20 cellular contexts compared by ENCODE assay signal in genomic region chr5:82692826-82693225, GRCh38.
DNase-seq lines count a peak whose midpoint lies in the region; ATAC-seq and TF ChIP-seq lines count a peak whose summit lies in the region.
"Had no signal": no experiment of that assay in that cellular context is flagged by ENCODE, and none has a peak within 500 bp of the region (broad histone marks: within the 10 kb centered on the region; RNA-seq: fewer than 3 reads in every experiment).

No MANE protein-coding gene starts in this region.

- TF ChIP-seq POLR2A in Peyer's patch (IDR thresholded peaks at IDR 0.05): no peak

- no peak overlapping the region for H4K8ac ChIP-seq in trophoblast cell (ENCODE audit: low read depth, low read length)

- no peaks in the 10 kb centered on the region for H3K79me2 ChIP-seq in trophoblast cell (ENCODE audit: control insufficient read depth, insufficient read depth, low read length, poor library complexity)

- WGBS in trophoblast cell (ENCODE audit: extremely low coverage, insufficient coverage, insufficient read length): no CpG with 5 or more reads among the region's 2 CpGs

- H3K4ac ChIP-seq in trophoblast cell (ENCODE audit: low read depth, low read length): no peak overlapping the region

- no peak overlapping the region for H4K12ac ChIP-seq in trophoblast cell (ENCODE audit: low read depth, low read length)

- H4K91ac ChIP-seq in trophoblast cell (ENCODE audit: low read depth, low read length): no peak overlapping the region

- no peaks in the 10 kb centered on the region for H3K36me3 ChIP-seq in adipocyte (ENCODE audit: control insufficient read depth, insufficient read depth, low read length, severe bottlenecking)
- H3K36me3 ChIP-seq in trophoblast cell (ENCODE audit: control insufficient read depth in 1 of 2, insufficient read depth in 2 of 2, low read length in 2 of 2): no peaks in the 10 kb centered on the region
- H3K36me3 ChIP-seq in Peyer's patch: no peaks in the 10 kb centered on the region
- H3K36me3 ChIP-seq: BLaER1 treated with 17β-estradiol and CSF1 and Interleukin-3, amounts not matched to agents 10 nM and 100 nM had no signal

- H3K27me3 ChIP-seq in adipocyte (replicated peaks; ENCODE audit: control insufficient read depth, insufficient read depth, low read length) (no peaks in the 10 kb centered on the region), trophoblast cell (ENCODE audit: insufficient read depth, low read length) (no peaks in the 10 kb centered on the region), Peyer's patch (no peaks in the 10 kb centered on the region)
- H3K27me3 ChIP-seq: BLaER1 treated with 17β-estradiol and CSF1 and Interleukin-3, amounts not matched to agents 10 nM and 100 nM had no signal

- H3K27ac Mint-ChIP-seq in nephron: peak overlapping the region in 2 of 3 experiments; percentile 14 to 71
- H3K27ac Mint-ChIP-seq: B cell; CD4-positive, alpha-beta T cell; CD8-positive, alpha-beta T cell had no signal

- no peak overlapping the region for H3K18ac ChIP-seq in trophoblast cell (ENCODE audit: low read length)

- no peak overlapping the region for H3K14ac ChIP-seq in trophoblast cell (ENCODE audit: low read length)

- no peak overlapping the region for H2BK12ac ChIP-seq in trophoblast cell (ENCODE audit: low read length)

- H3K4me1 ChIP-seq in adipocyte (ENCODE audit: control insufficient read depth, insufficient read depth, low read length) (no peaks in the 10 kb centered on the region), trophoblast cell (ENCODE audit: control insufficient read depth in 1 of 2, insufficient read depth in 2 of 2, low read length in 2 of 2) (no peaks in the 10 kb centered on the region), Peyer's patch (no peaks in the 10 kb centered on the region)
- H3K4me1 ChIP-seq: Caco-2 had no signal

- peaks cover 31% of the 10 kb centered on the region for H3K4me1 Mint-ChIP-seq in nephron
- H3K4me1 Mint-ChIP-seq: B cell had no signal

- H3K23ac ChIP-seq in trophoblast cell (ENCODE audit: low read length): no peak overlapping the region

- no peaks in the 10 kb centered on the region for H3K9me3 Mint-ChIP-seq in nephron
- H3K9me3 Mint-ChIP-seq: CD4-positive, alpha-beta T cell; CD8-positive, alpha-beta T cell had no signal

- H3K4me2 ChIP-seq in trophoblast cell (ENCODE audit: low read length): no peak overlapping the region
- H3K4me2 ChIP-seq: BLaER1 treated with 17β-estradiol and CSF1 and Interleukin-3, amounts not matched to agents 10 nM and 100 nM had no signal

- no peak overlapping the region for H3K9ac ChIP-seq in adipocyte (ENCODE audit: low read length)
- H3K9ac ChIP-seq in trophoblast cell (ENCODE audit: low read length): no peak overlapping the region
- H3K9ac ChIP-seq: BLaER1 treated with 17β-estradiol and CSF1 and Interleukin-3, amounts not matched to agents 10 nM and 100 nM had no signal

- no peak overlapping the region for H3K4me3 Mint-ChIP-seq in nephron
- H3K4me3 Mint-ChIP-seq: B cell; CD4-positive, alpha-beta T cell; CD8-positive, alpha-beta T cell had no signal

- ATAC-seq in HG02798 (IDR thresholded peaks at IDR 0.05; ENCODE audit: poor library complexity, unreplicated experiment): no peak
- ATAC-seq in GM21528 (IDR thresholded peaks at IDR 0.05; ENCODE audit: low FRiP score, unreplicated experiment): no peak
- ATAC-seq: CD8-positive, alpha-beta T cell had no signal

- DNase-seq in AG09319 (ENCODE audit: extremely low read depth, low read depth) (peak; percentile 32), adipocyte (ENCODE audit: low read depth) (peak; percentile 50), fibroblast of gingiva (ENCODE audit: low read depth) (peak; percentile 70), trophoblast cell (no peak), Peyer's patch (no peak)
- DNase-seq: 8988T; ACHN; AML-193; Caco-2; Calu3; CD4-positive, alpha-beta T cell; CD8-positive, alpha-beta T cell; DMS79 treated with DMSO at 0.1 percent for 48 hours; GF-D8 had no signal

- no peak overlapping the region for H2BK120ac ChIP-seq in trophoblast cell (ENCODE audit: insufficient read depth, low read length, poor library complexity)

- H3K9me3 ChIP-seq in adipocyte (ENCODE audit: control insufficient read depth, low read length) (no peaks in the 10 kb centered on the region), trophoblast cell (ENCODE audit: insufficient read depth, low read depth, low read length) (no peaks in the 10 kb centered on the region), Peyer's patch (no peaks in the 10 kb centered on the region)
- H3K9me3 ChIP-seq: BLaER1 treated with 17β-estradiol and CSF1 and Interleukin-3, amounts not matched to agents 10 nM and 100 nM; Caco-2 had no signal

- H3K27ac ChIP-seq in trophoblast cell (ENCODE audit: low read depth, low read length) (no peak overlapping the region), Peyer's patch (no peak overlapping the region)
- H3K27ac ChIP-seq: BLaER1 treated with 17β-estradiol and CSF1 and Interleukin-3, amounts not matched to agents 10 nM and 100 nM; C4-2B had no signal

- H2AK5ac ChIP-seq in trophoblast cell (ENCODE audit: low read length): no peak overlapping the region

- H3K4me3 ChIP-seq in adipocyte (ENCODE audit: low read length) (no peak overlapping the region), trophoblast cell (ENCODE audit: low read depth, low read length) (no peak overlapping the region), Peyer's patch (no peak overlapping the region)
- H3K4me3 ChIP-seq: BLaER1 treated with 17β-estradiol and CSF1 and Interleukin-3, amounts not matched to agents 10 nM and 100 nM had no signal

- H3K36me3 Mint-ChIP-seq in nephron (ENCODE audit: low read depth): no peaks in the 10 kb centered on the region
- H3K36me3 Mint-ChIP-seq: CD8-positive, alpha-beta T cell had no signal

- H2AFZ ChIP-seq in trophoblast cell (ENCODE audit: insufficient read depth, low read length, poor library complexity): no peak overlapping the region

- no peak overlapping the region for H2BK5ac ChIP-seq in trophoblast cell (ENCODE audit: low read depth, low read length, poor library complexity)

- H3K79me1 ChIP-seq in trophoblast cell (ENCODE audit: low read length): no peaks in the 10 kb centered on the region

- no peaks in the 10 kb centered on the region for H3K27me3 Mint-ChIP-seq in nephron (ENCODE audit: low read depth)
- H3K27me3 Mint-ChIP-seq: B cell; CD4-positive, alpha-beta T cell had no signal

- no peak for TF ChIP-seq CTCF in AG09319 (IDR thresholded peaks at IDR 0.05; ENCODE audit: low read depth, low read length)
- no peak for TF ChIP-seq CTCF in nephron (IDR thresholded peaks at IDR 0.05; ENCODE audit: unreplicated experiment in 3 of 3)
- no peak for TF ChIP-seq CTCF in Peyer's patch (IDR thresholded peaks at IDR 0.05)

Comparison
In these comparisons a context has a peak if more than half of its experiments do, and no peak if none do; other contexts are left out.
1. DNase-seq: peak in AG09319 (single experiment), adipocyte (single experiment) and fibroblast of gingiva (single experiment); none in trophoblast cell (0 of 2) and Peyer's patch (0 of 3).